ENCODE assay signal across 17 cellular contexts in the genomic region with DNA sequence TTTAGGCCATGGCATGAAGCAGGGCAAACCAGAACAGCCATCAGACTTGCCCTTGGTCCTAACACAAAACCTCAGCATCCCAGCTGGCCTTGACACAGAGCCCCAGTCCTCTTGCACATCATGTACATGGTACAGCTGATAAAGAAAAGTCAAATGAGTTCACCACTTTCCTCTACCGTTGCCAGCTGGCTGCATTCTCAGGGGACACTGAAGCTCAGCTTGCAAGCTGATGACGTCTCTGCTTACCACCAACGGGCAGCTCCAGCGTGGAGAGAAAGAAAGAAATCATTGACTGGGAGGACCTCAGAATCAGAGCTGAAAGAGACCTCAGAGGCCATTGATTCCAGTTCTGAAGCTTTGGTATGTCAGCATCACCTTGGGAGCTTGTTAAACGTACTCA.
DNase-seq lines count a peak whose midpoint lies in the region; ATAC-seq and TF ChIP-seq lines count a peak whose summit lies in the region.
"Had no signal": no experiment of that assay in that cellular context is flagged by ENCODE, and none has a peak within 500 bp of the region (broad histone marks: within the 10 kb centered on the region; RNA-seq: fewer than 3 reads in every experiment).

No MANE protein-coding gene starts in this region.

- H3K4me1 Mint-ChIP-seq in T-cell, result no peaks in the 10 kb centered on the region
- H3K4me1 Mint-ChIP-seq: activated B cell treated with CpG ODN at 0.5 μM for 24 hours; naive thymus-derived CD8-positive, alpha-beta T cell had no signal

- H3K36me3 Mint-ChIP-seq in T-cell, result no peaks in the 10 kb centered on the region

- peaks cover 5 to 12% (median 11%) of the 10 kb centered on the region in 3 donors for H3K9me3 Mint-ChIP-seq in T-cell

- no peak overlapping the region for H3K4me3 ChIP-seq in psoas muscle
- H3K4me3 ChIP-seq: upper lobe of right lung had no signal

- H3K27ac Mint-ChIP-seq in T-cell, result no peak overlapping the region
- H3K27ac Mint-ChIP-seq: activated B cell treated with CpG ODN at 0.5 μM for 24 hours; dendritic cell treated with granulocyte-macrophage colony-stimulating factor and Interleukin-4, amounts not matched to agents 40 ng/mL and 50 ng/mL, for 4 days; naive thymus-derived CD8-positive, alpha-beta T cell had no signal

- H3K4me3 Mint-ChIP-seq in T-cell, result no peak overlapping the region
- H3K4me3 Mint-ChIP-seq: activated B cell treated with CpG ODN at 0.5 μM for 24 hours; dendritic cell treated with granulocyte-macrophage colony-stimulating factor and Interleukin-4, amounts not matched to agents 40 ng/mL and 50 ng/mL, for 4 days; naive thymus-derived CD8-positive, alpha-beta T cell had no signal

- H3K4me1 ChIP-seq in psoas muscle, result no peaks in the 10 kb centered on the region
- H3K4me1 ChIP-seq: upper lobe of right lung had no signal

- intact Hi-C loops in head of caudate nucleus (cut with DNase I) (no loop called here), psoas muscle (cut with DNase I) (loop anchor here in 1 of 2 donors (5.0 kb wide), 1 partner anchor 356 kb away; no protein-coding TSS in a partner anchor)

- ATAC-seq in psoas muscle (peak in 1 of 4 donors; percentile 24), T-cell (replicated peaks in 1 of 4) (no peak)
- ATAC-seq: naive thymus-derived CD8-positive, alpha-beta T cell; PC-3; upper lobe of right lung had no signal

- no peaks in the 10 kb centered on the region for H3K36me3 ChIP-seq in psoas muscle (ENCODE audit: insufficient read depth in 1 of 2, low read depth in 1 of 2)
- H3K36me3 ChIP-seq: upper lobe of right lung had no signal

- peaks cover 3% of the 10 kb centered on the region for H3K9me3 ChIP-seq in psoas muscle
- H3K9me3 ChIP-seq: upper lobe of right lung had no signal

- 17 to 33% (median 21%) methylated on average over 5 of the region's 5 CpGs for WGBS in psoas muscle, 3 donors

- CTCF ChIA-PET in T-cell (lab: Charles Lee), result interaction anchor here in 1 of 2 donors (1.1 kb wide), 1 partner anchor 11 kb away, joined by 3 read pairs; no protein-coding TSS in a partner anchor

- H3K27ac ChIP-seq in psoas muscle, result no peak overlapping the region
- H3K27ac ChIP-seq: upper lobe of right lung had no signal

- POLR2A ChIA-PET in T-cell (lab: Charles Lee), result interaction anchor here in 1 of 2 donors (0.6 kb wide), 1 partner anchor 15 kb away, joined by 3 read pairs; no protein-coding TSS in a partner anchor

- no peak for TF ChIP-seq CTCF in psoas muscle (IDR thresholded peaks at IDR 0.05)

- no peaks in the 10 kb centered on the region for H3K27me3 ChIP-seq in psoas muscle (ENCODE audit: insufficient read depth in 3 of 3, low read length in 2 of 3)
- H3K27me3 ChIP-seq: upper lobe of right lung had no signal

- peaks cover 3 to 12% of the 10 kb centered on the region in 2 donors for H3K27me3 Mint-ChIP-seq in T-cell

- peak; percentile 94 for DNase-seq in DMS 273 treated with DMSO at 0.1 percent for 48 hours (lab: John Stamatoyannopoulos, UW)
- peak; percentile 90 for DNase-seq in NCI-H2171 (lab: John Stamatoyannopoulos, UW)
- peak in 39 of 42 donors; percentile 11 to 79 (median 51) for DNase-seq in head of caudate nucleus
- DNase-seq in psoas muscle, result peak; percentile 13 to 75
- no peak for DNase-seq in dedifferentiated amniotic fluid mesenchymal stem cell (ENCODE audit: extremely low spot score)
- no peak for DNase-seq in occipital lobe (lab: John Stamatoyannopoulos, UW)
- no peak for DNase-seq in T-cell
- no peak for DNase-seq in stimulated activated CD4-positive, alpha-beta T cell treated with anti-CD3 and anti-CD28 coated beads, Interleukin-4, amount 100 ng/mL, for 24 hours
- DNase-seq: activated B cell treated with CpG ODN at 0.5 μM for 24 hours; activated naive CD4-positive, alpha-beta T cell treated with Interleukin-2 at 50 U/mL for 16 hours; HCEC 1CT; naive thymus-derived CD8-positive, alpha-beta T cell; NCI-H345; PC-3; T-helper 1 cell; upper lobe of right lung had no signal

Comparison
In these comparisons a context has a peak if more than half of its experiments do, and no peak if none do; other contexts are left out.
1. DNase-seq: peak in DMS 273 treated with DMSO at 0.1 percent for 48 hours (single experiment), NCI-H2171 (single experiment), head of caudate nucleus (39 of 42) and psoas muscle (2 of 2); none in dedifferentiated amniotic fluid mesenchymal stem cell (single experiment), occipital lobe (single experiment), T-cell (0 of 34) and stimulated activated CD4-positive, alpha-beta T cell treated with anti-CD3 and anti-CD28 coated beads, Interleukin-4, amount 100 ng/mL, for 24 hours (single experiment).